ENCODE assay signal across 22 cellular contexts in genomic region chr3:54159917-54160316, GRCh38. TPM values are rescaled to one million over a fixed set of nuclear protein-coding genes. Genes with fewer than 3 reads are reported as not detected.
"Had no signal": no experiment of that assay in that cellular context is flagged by ENCODE, and none has a peak within 500 bp of the region (broad histone marks: within the 10 kb centered on the region; RNA-seq: fewer than 3 reads in every experiment).

No MANE protein-coding gene starts in this region.

- DNase-seq: hypothalamus; immature natural killer cell; left ventricle myocardium inferior; midbrain; mucosa of descending colon; naive thymus-derived CD4-positive, alpha-beta T cell; ovary; sigmoid colon; small intestine; spleen; stimulated activated CD4-positive, alpha-beta T cell treated with anti-CD3 and anti-CD28 coated beads, Interleukin-4, amount 100 ng/mL, for 24 hours; stimulated activated naive CD4-positive, alpha-beta T cell; testis; thyroid gland; transverse colon; upper lobe of left lung had no signal

- H3K27ac ChIP-seq: left ventricle myocardium inferior, ovary, right atrium auricular region, sigmoid colon, spleen, testis, thyroid gland, transverse colon, upper lobe of left lung, vagina had no signal

- H3K27me3 ChIP-seq: ovary, right atrium auricular region, sigmoid colon, testis, thyroid gland, transverse colon, upper lobe of left lung, vagina had no signal

- ATAC-seq: mucosa of descending colon; naive thymus-derived CD4-positive, alpha-beta T cell; natural killer cell treated with Interleukin-12 subunit alpha and Interleukin-12 subunit beta and Interleukin-15 and Interleukin-18, amount 100 ng/mL, for 72 hours; stimulated activated effector memory CD8-positive, alpha-beta T cell treated with anti-CD3 and anti-CD28 coated beads, Interleukin-12 subunit alpha, Interleukin-12 subunit beta, amount 100 ng/mL, for 72 hours had no signal

- H3K4me1 ChIP-seq: spleen, thyroid gland, transverse colon, upper lobe of left lung, vagina had no signal

- H3K36me3 ChIP-seq: left ventricle myocardium inferior, ovary, right atrium auricular region, sigmoid colon, spleen, thyroid gland, transverse colon, upper lobe of left lung, vagina had no signal

- H3K4me3 ChIP-seq: left ventricle myocardium inferior, lung, mucosa of descending colon, ovary, right atrium auricular region, sigmoid colon, spleen, testis, thyroid gland, transverse colon, upper lobe of left lung, vagina had no signal

- H3K9me3 ChIP-seq: left ventricle myocardium inferior, mucosa of descending colon, ovary, right atrium auricular region, sigmoid colon, spleen, testis, thyroid gland, transverse colon, upper lobe of left lung, vagina had no signal

RNA-seq across cellular contexts. Expression of gene CACNA2D3, which starts 37.6 kb away (rescaled TPM):
- total RNA-seq: natural killer cell treated with Interleukin-12 subunit alpha and Interleukin-12 subunit beta and Interleukin-15 and Interleukin-18, amount 100 ng/mL, for 72 hours; pulmonary artery endothelial cell had no signal
- polyA plus RNA-seq: naive thymus-derived CD4-positive, alpha-beta T cell had no signal
